ENCODE assay signal across 11 cellular contexts in the genomic region with DNA sequence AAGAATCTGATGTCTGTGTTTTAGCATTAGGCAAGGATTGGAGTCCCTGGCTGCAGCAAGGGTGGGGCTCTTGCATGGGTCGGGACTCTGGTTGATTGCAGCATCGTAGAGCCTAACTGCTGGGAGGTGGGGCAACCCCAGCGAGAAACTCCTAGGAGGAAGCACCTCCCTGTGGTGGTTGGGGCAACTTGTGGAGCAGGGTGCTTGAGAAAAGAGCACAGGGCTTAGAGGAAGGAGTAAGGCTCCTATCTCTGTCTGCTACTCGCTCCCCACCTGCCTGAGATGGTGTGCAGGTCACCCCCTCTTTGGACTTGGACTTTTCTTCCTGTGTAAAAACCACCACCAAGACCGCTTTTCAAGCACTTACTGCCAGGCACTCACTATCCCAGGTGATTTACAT. TPM values are rescaled to one million over a fixed set of nuclear protein-coding genes. Genes with fewer than 3 reads are reported as not detected.
DNase-seq lines count a peak whose midpoint lies in the region; ATAC-seq, FAIRE-seq and TF ChIP-seq lines count a peak whose summit lies in the region.
"Had no signal": no experiment of that assay in that cellular context is flagged by ENCODE, and none has a peak within 500 bp of the region (broad histone marks: within the 10 kb centered on the region; RNA-seq: fewer than 3 reads in every experiment).

No MANE protein-coding gene starts in this region.

- H3K4me1 ChIP-seq in esophagus squamous epithelium (peaks cover 32 to 78% (median 60%) of the 10 kb centered on the region in 3 donors), pancreas (peaks cover 17 to 30% (median 21%) of the 10 kb centered on the region in 3 donors)

- DNase-seq in GM12865 (ENCODE audit: low read depth): peak; percentile 50
- peak; percentile 88 for DNase-seq in OCI-M1 (lab: John Stamatoyannopoulos, UW)
- DNase-seq in esophagus squamous epithelium (lab: John Stamatoyannopoulos, UW): no peak
- DNase-seq in pancreas: no peak
- DNase-seq in NCI-H446 treated with DMSO at 0.1 percent for 48 hours (lab: John Stamatoyannopoulos, UW): no peak
- DNase-seq in NCI-H128 (lab: John Stamatoyannopoulos, UW; ENCODE audit: unreplicated experiment): no peak
- DNase-seq in central memory CD4-positive, alpha-beta T cell: no peak
- DNase-seq in activated naive CD8-positive, alpha-beta T cell treated with anti-CD3 and anti-CD28 coated beads, Interleukin-2, amount 50 U/mL, for 24 hours: no peak
- DNase-seq: activated gamma-delta T cell treated with Interleukin-2 at 50 U/mL for 16 hours, NCI-H2171 treated with DMSO at 0.1 percent for 48 hours had no signal

- no peak overlapping the region for H3K27ac Mint-ChIP-seq in activated naive CD8-positive, alpha-beta T cell treated with anti-CD3 and anti-CD28 coated beads, Interleukin-2, amount 50 U/mL, for 24 hours

- no peak for TF ChIP-seq POLR2A in esophagus squamous epithelium (IDR thresholded peaks at IDR 0.05)

- H3K36me3 Mint-ChIP-seq in activated naive CD8-positive, alpha-beta T cell treated with anti-CD3 and anti-CD28 coated beads, Interleukin-2, amount 50 U/mL, for 24 hours (ENCODE audit: low read depth): peaks cover 25% of the 10 kb centered on the region

- TF ChIP-seq CTCF in GM12865 (IDR thresholded peaks at IDR 0.05; ENCODE audit: insufficient read depth, low read depth, low read length, missing control alignments) (no peak), esophagus squamous epithelium (IDR thresholded peaks at IDR 0.05) (peak in 4 of 6 experiments; percentile 39 to 59 (median 51)), pancreas (IDR thresholded peaks at IDR 0.05) (no peak)

- H3K4me3 ChIP-seq in GM12865 (ENCODE audit: low read depth, low read length) (no peak overlapping the region), esophagus squamous epithelium (no peak overlapping the region), pancreas (no peak overlapping the region)

- H3K4me3 Mint-ChIP-seq in activated naive CD8-positive, alpha-beta T cell treated with anti-CD3 and anti-CD28 coated beads, Interleukin-2, amount 50 U/mL, for 24 hours: no peak overlapping the region

- H3K4me1 Mint-ChIP-seq in activated naive CD8-positive, alpha-beta T cell treated with anti-CD3 and anti-CD28 coated beads, Interleukin-2, amount 50 U/mL, for 24 hours: peaks cover 60% of the 10 kb centered on the region

- H3K9me3 Mint-ChIP-seq in activated naive CD8-positive, alpha-beta T cell treated with anti-CD3 and anti-CD28 coated beads, Interleukin-2, amount 50 U/mL, for 24 hours: no peaks in the 10 kb centered on the region

- H3K27ac ChIP-seq in esophagus squamous epithelium: peak overlapping the region; percentile 70 to 99 (median 90)
- H3K27ac ChIP-seq in pancreas: no peak overlapping the region

- 32 to 52% methylated on average over 4 to 5 of the region's 5 CpGs for WGBS in esophagus squamous epithelium, 2 donors
- WGBS in pancreas, 2 donors: 76 to 87% methylated on average over 5 of the region's 5 CpGs

- H3K27me3 Mint-ChIP-seq in activated naive CD8-positive, alpha-beta T cell treated with anti-CD3 and anti-CD28 coated beads, Interleukin-2, amount 50 U/mL, for 24 hours: no peaks in the 10 kb centered on the region

- no peak for FAIRE-seq in pancreas (lab: Jason Lieb, UNC)
- FAIRE-seq: islet of Langerhans had no signal

- H3K27me3 ChIP-seq in esophagus squamous epithelium (no peaks in the 10 kb centered on the region), pancreas (no peaks in the 10 kb centered on the region)

- peaks cover 0 to 25% (median 0%) of the 10 kb centered on the region in 3 donors for H3K36me3 ChIP-seq in esophagus squamous epithelium
- no peaks in the 10 kb centered on the region for H3K36me3 ChIP-seq in pancreas

- intact Hi-C loops in esophagus squamous epithelium (cut with DNase I) (no loop called here), pancreas (cut with DNase I) (no loop called here)

- ATAC-seq in pancreas: peak in 3 of 4 donors; percentile 7 to 56 (median 48)
- no peak for ATAC-seq in activated naive CD8-positive, alpha-beta T cell treated with anti-CD3 and anti-CD28 coated beads, Interleukin-2, amount 50 U/mL, for 24 hours

- H3K9me3 ChIP-seq in esophagus squamous epithelium (no peaks in the 10 kb centered on the region), pancreas (no peaks in the 10 kb centered on the region)

RNA-seq across cellular contexts. Expression of gene SREBF2, which starts 15.6 kb away (rescaled TPM):
- total RNA-seq in esophagus squamous epithelium: 100 to 1,000 TPM in 2 of 4 donors, 10 to 100 TPM in 2; 72.8 to 138 (median 98.6) TPM
- 10 to 100 TPM; 28.2 to 44.8 (median 34.3) TPM for total RNA-seq in pancreas
- polyA plus RNA-seq in pancreas: 10 to 100 TPM; 32.7 to 37.3 TPM

RNA-seq across cellular contexts. Expression of gene CCDC134, which starts 48.0 kb away (rescaled TPM):
- total RNA-seq in esophagus squamous epithelium (1 to 10 TPM; 5.1 to 9.0 (median 7.2) TPM), pancreas (1 to 10 TPM; 2.9 to 7.6 (median 4.9) TPM)
- 1 to 10 TPM; 1.9 to 2.0 TPM for polyA plus RNA-seq in pancreas

Comparison
In these comparisons a context has a peak if more than half of its experiments do, and no peak if none do; other contexts are left out.
1. DNase-seq: peak in GM12865 (single experiment) and OCI-M1 (single experiment); none in esophagus squamous epithelium (single experiment), pancreas (0 of 6), NCI-H446 treated with DMSO at 0.1 percent for 48 hours (single experiment), NCI-H128 (single experiment), central memory CD4-positive, alpha-beta T cell (single experiment) and activated naive CD8-positive, alpha-beta T cell treated with anti-CD3 and anti-CD28 coated beads, Interleukin-2, amount 50 U/mL, for 24 hours (single experiment).
2. CTCF ChIP-seq: peak in esophagus squamous epithelium (4 of 6); none in GM12865 (single experiment) and pancreas (0 of 4).
3. H3K27ac ChIP-seq: peak in esophagus squamous epithelium (4 of 4); none in pancreas (0 of 4).